1 cellular context compared by ENCODE assay signal in the genomic region with DNA sequence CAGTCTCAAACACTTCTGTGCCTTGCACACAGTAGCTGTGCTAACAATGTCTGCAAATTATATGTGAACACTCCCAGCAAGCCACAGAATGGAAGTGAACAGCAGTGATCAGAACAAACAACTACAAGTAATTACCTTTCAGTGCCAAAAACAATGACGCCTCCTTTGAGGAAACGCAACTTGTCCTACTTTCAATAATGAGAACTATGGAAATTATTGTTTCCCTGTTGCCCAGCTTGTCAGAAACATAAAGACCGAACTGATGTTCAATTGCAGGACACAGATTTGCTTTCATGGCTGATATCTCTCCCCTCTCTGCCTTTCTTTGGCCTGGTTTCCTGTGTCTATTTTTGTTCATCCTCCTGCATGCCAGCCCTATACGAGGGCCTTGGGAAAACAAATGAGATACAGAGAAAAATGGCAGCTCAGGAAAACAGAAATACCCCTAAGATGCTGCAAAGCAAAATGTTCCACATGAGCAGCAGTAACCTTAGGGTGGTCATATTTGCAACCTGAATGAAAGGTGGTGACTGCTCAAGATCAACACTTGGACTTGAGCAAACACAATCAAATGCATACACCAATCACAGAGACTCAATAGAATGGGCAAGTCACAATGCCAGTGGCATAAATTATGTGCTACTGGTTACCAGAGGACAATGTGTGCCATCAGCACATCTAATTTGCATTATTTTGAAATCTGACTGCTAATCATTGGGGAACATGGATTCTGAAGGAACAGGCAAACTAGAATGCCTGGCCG.
TF ChIP-seq lines count a peak whose summit lies in the region.

No MANE protein-coding gene starts in this region.

TF ChIP-seq in WTC11, 78 proteins besides CTCF, POLR2A, EP300 and RAD21 (continued from another document):
- TF ChIP-seq ZNF396 (CRISPR knock-in tag; IDR thresholded peaks at IDR 0.05; ENCODE audit: borderline replicate concordance) (no peak), CREB1 (CRISPR knock-in tag; IDR thresholded peaks at IDR 0.05) (no peak), NR3C1 (CRISPR knock-in tag; conservative IDR thresholded peaks at IDR 0.05; ENCODE audit: low read depth) (no peak)
- TF ChIP-seq, protein P1, sequence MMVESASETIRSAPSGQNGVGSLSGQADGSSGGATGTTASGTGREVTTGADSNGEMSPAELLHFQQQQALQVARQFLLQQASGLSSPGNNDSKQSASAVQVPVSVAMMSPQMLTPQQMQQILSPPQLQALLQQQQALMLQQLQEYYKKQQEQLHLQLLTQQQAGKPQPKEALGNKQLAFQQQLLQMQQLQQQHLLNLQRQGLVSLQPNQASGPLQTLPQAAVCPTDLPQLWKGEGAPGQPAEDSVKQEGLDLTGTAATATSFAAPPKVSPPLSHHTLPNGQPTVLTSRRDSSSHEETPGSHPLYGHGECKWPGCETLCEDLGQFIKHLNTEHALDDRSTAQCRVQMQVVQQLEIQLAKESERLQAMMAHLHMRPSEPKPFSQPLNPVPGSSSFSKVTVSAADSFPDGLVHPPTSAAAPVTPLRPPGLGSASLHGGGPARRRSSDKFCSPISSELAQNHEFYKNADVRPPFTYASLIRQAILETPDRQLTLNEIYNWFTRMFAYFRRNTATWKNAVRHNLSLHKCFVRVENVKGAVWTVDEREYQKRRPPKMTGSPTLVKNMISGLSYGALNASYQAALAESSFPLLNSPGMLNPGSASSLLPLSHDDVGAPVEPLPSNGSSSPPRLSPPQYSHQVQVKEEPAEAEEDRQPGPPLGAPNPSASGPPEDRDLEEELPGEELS (CRISPR knock-in tag; IDR thresholded peaks at IDR 0.05) = no peak
- TF ChIP-seq, protein P2, sequence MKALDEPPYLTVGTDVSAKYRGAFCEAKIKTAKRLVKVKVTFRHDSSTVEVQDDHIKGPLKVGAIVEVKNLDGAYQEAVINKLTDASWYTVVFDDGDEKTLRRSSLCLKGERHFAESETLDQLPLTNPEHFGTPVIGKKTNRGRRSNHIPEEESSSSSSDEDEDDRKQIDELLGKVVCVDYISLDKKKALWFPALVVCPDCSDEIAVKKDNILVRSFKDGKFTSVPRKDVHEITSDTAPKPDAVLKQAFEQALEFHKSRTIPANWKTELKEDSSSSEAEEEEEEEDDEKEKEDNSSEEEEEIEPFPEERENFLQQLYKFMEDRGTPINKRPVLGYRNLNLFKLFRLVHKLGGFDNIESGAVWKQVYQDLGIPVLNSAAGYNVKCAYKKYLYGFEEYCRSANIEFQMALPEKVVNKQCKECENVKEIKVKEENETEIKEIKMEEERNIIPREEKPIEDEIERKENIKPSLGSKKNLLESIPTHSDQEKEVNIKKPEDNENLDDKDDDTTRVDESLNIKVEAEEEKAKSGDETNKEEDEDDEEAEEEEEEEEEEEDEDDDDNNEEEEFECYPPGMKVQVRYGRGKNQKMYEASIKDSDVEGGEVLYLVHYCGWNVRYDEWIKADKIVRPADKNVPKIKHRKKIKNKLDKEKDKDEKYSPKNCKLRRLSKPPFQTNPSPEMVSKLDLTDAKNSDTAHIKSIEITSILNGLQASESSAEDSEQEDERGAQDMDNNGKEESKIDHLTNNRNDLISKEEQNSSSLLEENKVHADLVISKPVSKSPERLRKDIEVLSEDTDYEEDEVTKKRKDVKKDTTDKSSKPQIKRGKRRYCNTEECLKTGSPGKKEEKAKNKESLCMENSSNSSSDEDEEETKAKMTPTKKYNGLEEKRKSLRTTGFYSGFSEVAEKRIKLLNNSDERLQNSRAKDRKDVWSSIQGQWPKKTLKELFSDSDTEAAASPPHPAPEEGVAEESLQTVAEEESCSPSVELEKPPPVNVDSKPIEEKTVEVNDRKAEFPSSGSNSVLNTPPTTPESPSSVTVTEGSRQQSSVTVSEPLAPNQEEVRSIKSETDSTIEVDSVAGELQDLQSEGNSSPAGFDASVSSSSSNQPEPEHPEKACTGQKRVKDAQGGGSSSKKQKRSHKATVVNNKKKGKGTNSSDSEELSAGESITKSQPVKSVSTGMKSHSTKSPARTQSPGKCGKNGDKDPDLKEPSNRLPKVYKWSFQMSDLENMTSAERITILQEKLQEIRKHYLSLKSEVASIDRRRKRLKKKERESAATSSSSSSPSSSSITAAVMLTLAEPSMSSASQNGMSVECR (CRISPR knock-in tag; IDR thresholded peaks at IDR 0.05; ENCODE audit: borderline replicate concordance) = no peak
